8 cellular contexts compared by ENCODE assay signal in genomic region chr11:33161120-33162005, GRCh38. TPM values are rescaled to one million over a fixed set of nuclear protein-coding genes. Genes with fewer than 3 reads are reported as not detected.
DNase-seq lines count a peak whose midpoint lies in the region; ATAC-seq and TF ChIP-seq lines count a peak whose summit lies in the region.

TSS of gene CSTF3 (minus strand) at chr11:33161480. CDS start at chr11:33161325, 155 bp downstream.

- peak within 1 kb of the TSS; percentile 65 to 72 for H3K27ac ChIP-seq in lung (ENCODE audit: low read depth in 1 of 2, low read length in 1 of 2)

- peak; percentile 97 for ATAC-seq in lung (ENCODE audit: insufficient read depth, low FRiP score)

- no peaks in the 10 kb centered on the region for H3K27me3 ChIP-seq in lung (ENCODE audit: control insufficient read depth, insufficient read depth)

- POLR2A ChIA-PET in activated CD8-positive, alpha-beta memory T cell treated with anti-CD3 and anti-CD28 coated beads for 36 hours (lab: Charles Lee): interaction anchor here (0.6 to 0.8 kb wide), 4 partner anchors 95 to 1073 kb away, joined by 3 to 5 read pairs (median 4); partner anchors contain the start of genes CD59 and HIPK3

- TF ChIP-seq CTCF in GM20000 (IDR thresholded peaks at IDR 0.05; ENCODE audit: extremely low read depth, missing control alignments) (no peak), lung (IDR thresholded peaks at IDR 0.05; ENCODE audit: control extremely low read depth, extremely low read depth) (peak; percentile 39)

- H3K36me3 ChIP-seq in lung (ENCODE audit: control insufficient read depth in 2 of 2, insufficient read depth in 2 of 2, low read length in 2 of 2): no peaks in the 10 kb centered on the region

- H3K9me3 ChIP-seq in lung (ENCODE audit: control insufficient read depth in 2 of 2, insufficient read depth in 1 of 2, low read length in 1 of 2): no peaks in the 10 kb centered on the region

- WGBS in lung, 2 donors: 1 to 2% methylated on average over 40 of the region's 40 CpGs

- DNase-seq in COLO829 (ENCODE audit: low spot score) (peak; percentile 98), GM20000 (ENCODE audit: low spot score) (peak; percentile 86), HT-29 (ENCODE audit: low spot score) (peak; percentile 100), NOMO-1 (lab: John Stamatoyannopoulos, UW; ENCODE audit: unreplicated experiment in 2 of 2) (peak; percentile 94 to 97), lung (ENCODE audit: low spot score) (peak; percentile 100)
- DNase-seq in effector CD8-positive, alpha-beta T cell (lab: John Stamatoyannopoulos, UW): peak; percentile 98
- peak; percentile 92 to 98 (median 94) for DNase-seq in stimulated activated CD4-positive, alpha-beta T cell treated with anti-CD3 and anti-CD28 coated beads, TNF-alpha, amount 100 ng/mL, for 4 hours (ENCODE audit: low read depth in 3 of 3)

- H3K4me1 ChIP-seq in lung (ENCODE audit: control insufficient read depth in 2 of 2, insufficient read depth in 2 of 2, low read length in 2 of 2): peaks cover 2 to 14% of the 10 kb centered on the region in 2 donors

- peak within 1 kb of the TSS; percentile 59 for H3K4me3 ChIP-seq in lung

- CTCF ChIA-PET in activated CD8-positive, alpha-beta memory T cell treated with anti-CD3 and anti-CD28 coated beads for 36 hours (lab: Charles Lee): interaction anchor here (1.0 kb wide), 1 partner anchor 165 kb away, joined by 3 read pairs; no protein-coding TSS in a partner anchor

RNA-seq across cellular contexts. Expression of gene CSTF3, which starts in this region (rescaled TPM):
- total RNA-seq in HT-29 (2014; rRNA removed; shearing (Covaris generic)): 19.1 and 28.6 TPM in 2 replicates
- 10 to 100 TPM; 33.7 to 40.2 TPM for total RNA-seq in activated CD8-positive, alpha-beta memory T cell treated with anti-CD3 and anti-CD28 coated beads for 36 hours
- 10 to 100 TPM; 23.2 to 31.4 TPM for total RNA-seq in lung
- polyA plus RNA-seq in lung: 10 to 100 TPM; 14.3 to 35.6 TPM

Comparison
In these comparisons a context has a peak if more than half of its experiments do, and no peak if none do; other contexts are left out.
1. Peak in every context shown above with its lines: DNase-seq, ATAC-seq, H3K4me3 ChIP-seq and H3K27ac ChIP-seq.